ENCODE assay signal across 2 cellular contexts in the genomic region with DNA sequence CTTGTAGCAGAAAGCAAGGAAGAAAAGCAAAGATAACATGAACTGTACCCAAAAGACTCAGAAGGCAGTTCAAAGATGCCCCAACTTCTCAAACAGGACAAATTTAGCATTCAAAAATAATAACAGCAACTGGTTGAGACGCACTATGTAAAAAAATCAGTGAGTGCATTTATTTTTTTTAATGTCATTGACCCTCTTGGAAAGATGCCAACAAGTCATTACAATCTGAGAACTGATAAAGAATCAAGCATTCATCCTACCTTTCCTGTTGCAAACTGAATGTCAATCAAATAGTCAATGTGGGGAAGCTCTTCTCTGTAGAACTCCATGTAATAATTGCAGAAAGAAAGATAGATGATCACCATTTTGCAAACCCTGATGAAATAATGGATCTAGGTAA.
TF ChIP-seq lines count a peak whose summit lies in the region.

No MANE protein-coding gene starts in this region.

TF ChIP-seq in HCT116, 20 proteins besides CTCF, POLR2A, EP300 and RAD21:
- TF ChIP-seq POLR2AphosphoS5 (IDR thresholded peaks at IDR 0.05; ENCODE audit: low read depth, low read length) (no peak), SRF (IDR thresholded peaks at IDR 0.05; ENCODE audit: low read depth) (no peak), EGR1 (IDR thresholded peaks at IDR 0.05; ENCODE audit: low read depth) (no peak), YY1 (IDR thresholded peaks at IDR 0.05; ENCODE audit: extremely low read depth, insufficient replicate concordance, low read depth, low read length) (no peak), FOSL1 (IDR thresholded peaks at IDR 0.05; ENCODE audit: low read depth) (no peak), CBX3 (IDR thresholded peaks at IDR 0.05; ENCODE audit: low read depth) (no peak), ZFX (IDR thresholded peaks at IDR 0.05) (no peak), ZNF274 (IDR thresholded peaks at IDR 0.05; ENCODE audit: low read depth, low read length) (no peak), EZH2phosphoT487 (IDR thresholded peaks at IDR 0.05; ENCODE audit: borderline replicate concordance) (no peak), ELF1 (IDR thresholded peaks at IDR 0.05; ENCODE audit: borderline replicate concordance, low read depth) (no peak), JUND (IDR thresholded peaks at IDR 0.05) (no peak), EZH2 (IDR thresholded peaks at IDR 0.05) (no peak)
- TF ChIP-seq, protein P1, sequence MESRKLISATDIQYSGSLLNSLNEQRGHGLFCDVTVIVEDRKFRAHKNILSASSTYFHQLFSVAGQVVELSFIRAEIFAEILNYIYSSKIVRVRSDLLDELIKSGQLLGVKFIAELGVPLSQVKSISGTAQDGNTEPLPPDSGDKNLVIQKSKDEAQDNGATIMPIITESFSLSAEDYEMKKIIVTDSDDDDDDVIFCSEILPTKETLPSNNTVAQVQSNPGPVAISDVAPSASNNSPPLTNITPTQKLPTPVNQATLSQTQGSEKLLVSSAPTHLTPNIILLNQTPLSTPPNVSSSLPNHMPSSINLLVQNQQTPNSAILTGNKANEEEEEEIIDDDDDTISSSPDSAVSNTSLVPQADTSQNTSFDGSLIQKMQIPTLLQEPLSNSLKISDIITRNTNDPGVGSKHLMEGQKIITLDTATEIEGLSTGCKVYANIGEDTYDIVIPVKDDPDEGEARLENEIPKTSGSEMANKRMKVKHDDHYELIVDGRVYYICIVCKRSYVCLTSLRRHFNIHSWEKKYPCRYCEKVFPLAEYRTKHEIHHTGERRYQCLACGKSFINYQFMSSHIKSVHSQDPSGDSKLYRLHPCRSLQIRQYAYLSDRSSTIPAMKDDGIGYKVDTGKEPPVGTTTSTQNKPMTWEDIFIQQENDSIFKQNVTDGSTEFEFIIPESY (IDR thresholded peaks at IDR 0.05; ENCODE audit: extremely low read depth, insufficient replicate concordance, low read length): no peak
- TF ChIP-seq, protein P2, sequence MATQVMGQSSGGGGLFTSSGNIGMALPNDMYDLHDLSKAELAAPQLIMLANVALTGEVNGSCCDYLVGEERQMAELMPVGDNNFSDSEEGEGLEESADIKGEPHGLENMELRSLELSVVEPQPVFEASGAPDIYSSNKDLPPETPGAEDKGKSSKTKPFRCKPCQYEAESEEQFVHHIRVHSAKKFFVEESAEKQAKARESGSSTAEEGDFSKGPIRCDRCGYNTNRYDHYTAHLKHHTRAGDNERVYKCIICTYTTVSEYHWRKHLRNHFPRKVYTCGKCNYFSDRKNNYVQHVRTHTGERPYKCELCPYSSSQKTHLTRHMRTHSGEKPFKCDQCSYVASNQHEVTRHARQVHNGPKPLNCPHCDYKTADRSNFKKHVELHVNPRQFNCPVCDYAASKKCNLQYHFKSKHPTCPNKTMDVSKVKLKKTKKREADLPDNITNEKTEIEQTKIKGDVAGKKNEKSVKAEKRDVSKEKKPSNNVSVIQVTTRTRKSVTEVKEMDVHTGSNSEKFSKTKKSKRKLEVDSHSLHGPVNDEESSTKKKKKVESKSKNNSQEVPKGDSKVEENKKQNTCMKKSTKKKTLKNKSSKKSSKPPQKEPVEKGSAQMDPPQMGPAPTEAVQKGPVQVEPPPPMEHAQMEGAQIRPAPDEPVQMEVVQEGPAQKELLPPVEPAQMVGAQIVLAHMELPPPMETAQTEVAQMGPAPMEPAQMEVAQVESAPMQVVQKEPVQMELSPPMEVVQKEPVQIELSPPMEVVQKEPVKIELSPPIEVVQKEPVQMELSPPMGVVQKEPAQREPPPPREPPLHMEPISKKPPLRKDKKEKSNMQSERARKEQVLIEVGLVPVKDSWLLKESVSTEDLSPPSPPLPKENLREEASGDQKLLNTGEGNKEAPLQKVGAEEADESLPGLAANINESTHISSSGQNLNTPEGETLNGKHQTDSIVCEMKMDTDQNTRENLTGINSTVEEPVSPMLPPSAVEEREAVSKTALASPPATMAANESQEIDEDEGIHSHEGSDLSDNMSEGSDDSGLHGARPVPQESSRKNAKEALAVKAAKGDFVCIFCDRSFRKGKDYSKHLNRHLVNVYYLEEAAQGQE (IDR thresholded peaks at IDR 0.05; ENCODE audit: low read depth): no peak
- TF ChIP-seq, protein P3, sequence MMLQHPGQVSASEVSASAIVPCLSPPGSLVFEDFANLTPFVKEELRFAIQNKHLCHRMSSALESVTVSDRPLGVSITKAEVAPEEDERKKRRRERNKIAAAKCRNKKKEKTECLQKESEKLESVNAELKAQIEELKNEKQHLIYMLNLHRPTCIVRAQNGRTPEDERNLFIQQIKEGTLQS (IDR thresholded peaks at IDR 0.05): no peak
- TF ChIP-seq, protein P4, sequence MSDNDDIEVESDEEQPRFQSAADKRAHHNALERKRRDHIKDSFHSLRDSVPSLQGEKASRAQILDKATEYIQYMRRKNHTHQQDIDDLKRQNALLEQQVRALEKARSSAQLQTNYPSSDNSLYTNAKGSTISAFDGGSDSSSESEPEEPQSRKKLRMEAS (IDR thresholded peaks at IDR 0.05): no peak

TF ChIP-seq in K562, 482 proteins besides CTCF, POLR2A, EP300 and RAD21:
- TF ChIP-seq DPF2 (IDR thresholded peaks at IDR 0.05) (no peak), NFIC (IDR thresholded peaks at IDR 0.05) (peak; percentile 62)
- TF ChIP-seq, protein P5, sequence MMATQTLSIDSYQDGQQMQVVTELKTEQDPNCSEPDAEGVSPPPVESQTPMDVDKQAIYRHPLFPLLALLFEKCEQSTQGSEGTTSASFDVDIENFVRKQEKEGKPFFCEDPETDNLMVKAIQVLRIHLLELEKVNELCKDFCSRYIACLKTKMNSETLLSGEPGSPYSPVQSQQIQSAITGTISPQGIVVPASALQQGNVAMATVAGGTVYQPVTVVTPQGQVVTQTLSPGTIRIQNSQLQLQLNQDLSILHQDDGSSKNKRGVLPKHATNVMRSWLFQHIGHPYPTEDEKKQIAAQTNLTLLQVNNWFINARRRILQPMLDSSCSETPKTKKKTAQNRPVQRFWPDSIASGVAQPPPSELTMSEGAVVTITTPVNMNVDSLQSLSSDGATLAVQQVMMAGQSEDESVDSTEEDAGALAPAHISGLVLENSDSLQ (IDR thresholded peaks at IDR 0.05): 0 out of 2 replicates have a peak, but pooled peaks have one; percentile 12
